In the genomic region with DNA sequence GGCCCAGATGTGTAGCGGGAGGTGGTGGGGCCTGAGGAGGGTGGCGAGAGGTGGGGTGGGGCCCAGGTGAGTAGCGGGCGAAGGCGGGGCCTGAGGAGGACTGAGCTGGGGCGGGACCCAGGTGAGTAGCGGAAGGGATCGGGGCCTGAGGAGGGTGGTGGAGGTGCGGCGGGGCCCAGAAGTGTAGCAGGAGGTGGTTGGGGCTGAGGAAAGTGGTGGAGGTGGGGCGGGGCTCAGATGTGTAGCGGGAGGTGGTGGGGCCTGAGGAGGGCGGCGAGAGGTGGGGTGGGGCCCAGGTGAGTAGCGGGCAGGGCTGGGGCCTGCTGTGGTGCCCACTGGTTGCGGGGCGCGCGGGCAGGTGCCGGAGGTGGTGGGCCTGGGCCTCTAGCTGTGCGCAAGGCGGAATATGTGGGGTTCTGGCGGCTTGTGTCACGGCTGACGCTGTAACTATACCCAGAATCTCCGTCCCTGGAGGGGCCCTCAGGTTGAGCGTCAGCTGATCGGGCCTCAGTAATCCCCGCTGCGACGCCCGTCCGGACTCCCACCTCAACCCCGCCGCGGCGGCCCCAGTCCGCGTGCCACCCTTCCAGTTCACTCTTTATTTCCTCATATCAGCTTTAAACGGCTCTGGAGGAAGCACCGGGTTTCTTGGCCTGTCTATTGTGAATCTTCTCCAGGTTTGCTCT, we compare ENCODE assay signal across 8 cellular contexts. TPM values are rescaled to one million over a fixed set of nuclear protein-coding genes. Genes with fewer than 3 reads are reported as not detected.
DNase-seq lines count a peak whose midpoint lies in the region; ATAC-seq lines count a peak whose summit lies in the region.

No MANE protein-coding gene starts in this region.

- H3K36me3 Mint-ChIP-seq in activated CD4-positive, alpha-beta T cell treated with anti-CD3 and anti-CD28 coated beads, Interleukin-2, amount 10 ng/mL, durations not matched to agents 24 days and 14 days (ENCODE audit: low read depth), result peaks cover 20% of the 10 kb centered on the region
- H3K36me3 Mint-ChIP-seq in naive thymus-derived CD4-positive, alpha-beta T cell, result peaks cover 0 to 21% (median 4%) of the 10 kb centered on the region in 5 donors

- no peaks in the 10 kb centered on the region for H3K9me3 Mint-ChIP-seq in activated CD4-positive, alpha-beta T cell treated with anti-CD3 and anti-CD28 coated beads, Interleukin-2, amount 10 ng/mL, durations not matched to agents 24 days and 14 days
- H3K9me3 Mint-ChIP-seq in naive thymus-derived CD4-positive, alpha-beta T cell, result no peaks in the 10 kb centered on the region

- no peaks in the 10 kb centered on the region for H3K27me3 ChIP-seq in naive thymus-derived CD4-positive, alpha-beta T cell (ENCODE audit: control insufficient read depth in 2 of 2, insufficient read depth in 2 of 2, low read length in 2 of 2)
- H3K27me3 ChIP-seq in SJCRH30, result no peaks in the 10 kb centered on the region

- H3K27ac ChIP-seq in SK-N-MC, result no peak overlapping the region
- peak overlapping the region; percentile 97 for H3K27ac ChIP-seq in epithelial cell of prostate
- H3K27ac ChIP-seq in naive thymus-derived CD4-positive, alpha-beta T cell (ENCODE audit: low read depth, low read length), result peak overlapping the region; percentile 78
- no peak overlapping the region for H3K27ac ChIP-seq in SJCRH30

- CTCF ChIA-PET in naive thymus-derived CD4-positive, alpha-beta T cell (lab: Charles Lee), result interaction anchor here (1.0 to 1.8 kb wide), 4 partner anchors 8 to 253 kb away, joined by 4 to 8 read pairs (median 6); partner anchors contain the start of genes ATAD2B, TP53I3 and WDCP

- peaks cover 13 to 21% of the 10 kb centered on the region in 2 donors for H3K4me1 ChIP-seq in naive thymus-derived CD4-positive, alpha-beta T cell (ENCODE audit: control insufficient read depth in 2 of 2, insufficient read depth in 2 of 2, low read length in 2 of 2)
- H3K4me1 ChIP-seq in SJCRH30, result peaks cover 24% of the 10 kb centered on the region

- peaks cover 20% of the 10 kb centered on the region for H3K36me3 ChIP-seq in SK-N-MC (ENCODE audit: insufficient read depth, low read length)
- peaks cover 0 to 10% (median 4%) of the 10 kb centered on the region in 3 experiments for H3K36me3 ChIP-seq in naive thymus-derived CD4-positive, alpha-beta T cell (ENCODE audit: control insufficient read depth in 2 of 3, insufficient read depth in 3 of 3, low read length in 3 of 3)
- H3K36me3 ChIP-seq in SJCRH30, result peaks cover 35% of the 10 kb centered on the region

- H3K4me3 Mint-ChIP-seq in activated CD4-positive, alpha-beta T cell treated with anti-CD3 and anti-CD28 coated beads, Interleukin-2, amount 10 ng/mL, durations not matched to agents 24 days and 14 days, result peak overlapping the region; percentile 95
- peak overlapping the region; percentile 93 to 99 (median 98) for H3K4me3 Mint-ChIP-seq in naive thymus-derived CD4-positive, alpha-beta T cell

- no peaks in the 10 kb centered on the region for H3K9me3 ChIP-seq in SK-N-MC (ENCODE audit: low read depth, low read length)
- no peaks in the 10 kb centered on the region for H3K9me3 ChIP-seq in naive thymus-derived CD4-positive, alpha-beta T cell (ENCODE audit: control insufficient read depth in 2 of 3, low read length in 3 of 3)
- H3K9me3 ChIP-seq in SJCRH30 (replicated peaks), result no peaks in the 10 kb centered on the region

- peak; percentile 15 for ATAC-seq in HG02981 (IDR thresholded peaks at IDR 0.05; ENCODE audit: unreplicated experiment)
- ATAC-seq in naive thymus-derived CD4-positive, alpha-beta T cell, result no peak

- H3K4me3 ChIP-seq in SK-N-MC, result peak overlapping the region; percentile 97
- H3K4me3 ChIP-seq in naive thymus-derived CD4-positive, alpha-beta T cell (ENCODE audit: low read length), result peak overlapping the region; percentile 97
- H3K4me3 ChIP-seq in SJCRH30, result no peak overlapping the region

- POLR2A ChIA-PET in naive thymus-derived CD4-positive, alpha-beta T cell (lab: Charles Lee), result interaction anchor here (0.6 to 2.8 kb wide), 13 partner anchors 10 to 1300 kb away, joined by 3 to 49 read pairs (median 4); partner anchors contain the start of genes ATAD2B, ITSN2, UBXN2A and WDCP

- peaks cover 24% of the 10 kb centered on the region for H3K4me1 Mint-ChIP-seq in activated CD4-positive, alpha-beta T cell treated with anti-CD3 and anti-CD28 coated beads, Interleukin-2, amount 10 ng/mL, durations not matched to agents 24 days and 14 days
- H3K4me1 Mint-ChIP-seq in naive thymus-derived CD4-positive, alpha-beta T cell, result peaks cover 14 to 47% (median 42%) of the 10 kb centered on the region in 7 donors

- peak overlapping the region; percentile 66 for H3K9ac ChIP-seq in SK-N-MC (ENCODE audit: insufficient read length)

- intact Hi-C loops in activated CD4-positive, alpha-beta T cell treated with anti-CD3 and anti-CD28 coated beads, Interleukin-2, amount 10 ng/mL, durations not matched to agents 24 days and 14 days (cut with micrococcal nuclease), result loop anchor here (1.0 to 5.0 kb wide), 6 partner anchors 7 to 895 kb away; partner anchors contain the start of genes ATAD2B, DNAJC27, TP53I3 and UBXN2A
- intact Hi-C loops in naive thymus-derived CD4-positive, alpha-beta T cell (cut with micrococcal nuclease), result loop anchor here (1.0 to 5.0 kb wide), 18 partner anchors 7 to 1955 kb away; partner anchors contain the start of genes ATAD2B (in 2 of the 2), ITSN2 (in 2 of the 2), TP53I3 (in 2 of the 2) and UBXN2A (in 2 of the 2)

- DNase-seq in activated CD4-positive, alpha-beta T cell treated with anti-CD3 and anti-CD28 coated beads, Interleukin-2, amount 10 ng/mL, durations not matched to agents 24 days and 14 days, result no peak
- DNase-seq in activated CD4-positive, alpha-beta T cell treated with anti-CD3 and anti-CD28 coated beads, Interleukin-2, amount 50 U/mL, for 48 hours, result no peak
- no peak for DNase-seq in SK-N-MC (ENCODE audit: low read depth, low spot score)
- DNase-seq in epithelial cell of prostate (ENCODE audit: low read depth, low spot score), result no peak
- DNase-seq in naive thymus-derived CD4-positive, alpha-beta T cell, result no peak
- DNase-seq in SJCRH30, result no peak
- no peak for DNase-seq in NCI-H1694 treated with DMSO at 0.1 percent for 48 hours (lab: John Stamatoyannopoulos, UW)

- peak overlapping the region; percentile 96 for H3K27ac Mint-ChIP-seq in activated CD4-positive, alpha-beta T cell treated with anti-CD3 and anti-CD28 coated beads, Interleukin-2, amount 10 ng/mL, durations not matched to agents 24 days and 14 days
- H3K27ac Mint-ChIP-seq in naive thymus-derived CD4-positive, alpha-beta T cell, result peak overlapping the region; percentile 96 to 99 (median 99)

- no peaks in the 10 kb centered on the region for H3K27me3 Mint-ChIP-seq in activated CD4-positive, alpha-beta T cell treated with anti-CD3 and anti-CD28 coated beads, Interleukin-2, amount 10 ng/mL, durations not matched to agents 24 days and 14 days
- H3K27me3 Mint-ChIP-seq in naive thymus-derived CD4-positive, alpha-beta T cell, result no peaks in the 10 kb centered on the region

RNA-seq across cellular contexts. Expression of gene SF3B6, which starts 0.9 kb away (rescaled TPM):
- 143 and 154 TPM in 2 replicates for total RNA-seq in activated CD4-positive, alpha-beta T cell treated with anti-CD3 and anti-CD28 coated beads, Interleukin-2, amount 10 ng/mL, durations not matched to agents 24 days and 14 days
- 100 to 1,000 TPM in 1 of 5 experiments, 10 to 100 TPM in 4; 42.4 to 100 (median 49.7) TPM for total RNA-seq in naive thymus-derived CD4-positive, alpha-beta T cell
- 100 to 1,000 TPM; 114 to 231 TPM for polyA plus RNA-seq in naive thymus-derived CD4-positive, alpha-beta T cell
- total RNA-seq in SJCRH30 (2014; rRNA removed; shearing (Covaris generic)), result 357 and 360 TPM in 2 replicates

RNA-seq across cellular contexts. Expression of gene TP53I3, which starts 7.6 kb away (rescaled TPM):
- 1.2 and 2.0 TPM in 2 replicates for total RNA-seq in activated CD4-positive, alpha-beta T cell treated with anti-CD3 and anti-CD28 coated beads, Interleukin-2, amount 10 ng/mL, durations not matched to agents 24 days and 14 days
- total RNA-seq in naive thymus-derived CD4-positive, alpha-beta T cell, result 1 to 10 TPM in 3 of 5 experiments, under 1 TPM in 2; 0.49 to 5.0 (median 1.7) TPM
- polyA plus RNA-seq in naive thymus-derived CD4-positive, alpha-beta T cell, result under 1 TPM in 1 of 2 donors, not detected in 1; 0.24 TPM
- 38.6 and 42.1 TPM in 2 replicates for total RNA-seq in SJCRH30 (2014; rRNA removed; shearing (Covaris generic))

RNA-seq across cellular contexts. Expression of gene FKBP1B, which starts 27.5 kb away (rescaled TPM):
- total RNA-seq in activated CD4-positive, alpha-beta T cell treated with anti-CD3 and anti-CD28 coated beads, Interleukin-2, amount 10 ng/mL, durations not matched to agents 24 days and 14 days, result 0.43 and 0.51 TPM in 2 replicates
- total RNA-seq in naive thymus-derived CD4-positive, alpha-beta T cell, result 1 to 10 TPM in 1 of 5 experiments, not detected in 4; 2.7 TPM
- not detected for polyA plus RNA-seq in naive thymus-derived CD4-positive, alpha-beta T cell
- 41.8 and 47.2 TPM in 2 replicates for total RNA-seq in SJCRH30 (2014; rRNA removed; shearing (Covaris generic))

RNA-seq across cellular contexts. Expression of gene WDCP, which starts 29.8 kb away (rescaled TPM):
- total RNA-seq in activated CD4-positive, alpha-beta T cell treated with anti-CD3 and anti-CD28 coated beads, Interleukin-2, amount 10 ng/mL, durations not matched to agents 24 days and 14 days, result 22.9 and 25.0 TPM in 2 replicates
- 10 to 100 TPM in 3 of 5 experiments, 1 to 10 TPM in 2; 3.9 to 22.1 (median 17.8) TPM for total RNA-seq in naive thymus-derived CD4-positive, alpha-beta T cell
- polyA plus RNA-seq in naive thymus-derived CD4-positive, alpha-beta T cell, result 1 to 10 TPM; 4.4 to 9.4 TPM
- total RNA-seq in SJCRH30 (2014; rRNA removed; shearing (Covaris generic)), result 45.5 and 46.2 TPM in 2 replicates

RNA-seq across cellular contexts. Expression of gene PFN4, which starts 46.1 kb away (rescaled TPM):
- 0.47 TPM in 1 of 2 replicates, not detected in the other for total RNA-seq in activated CD4-positive, alpha-beta T cell treated with anti-CD3 and anti-CD28 coated beads, Interleukin-2, amount 10 ng/mL, durations not matched to agents 24 days and 14 days
- total RNA-seq in naive thymus-derived CD4-positive, alpha-beta T cell, result not detected
- polyA plus RNA-seq in naive thymus-derived CD4-positive, alpha-beta T cell, result not detected
- 0.53 and 0.81 TPM in 2 replicates for total RNA-seq in SJCRH30 (2014; rRNA removed; shearing (Covaris generic))

Comparison
In these comparisons a context has a peak if more than half of its experiments do, and no peak if none do; other contexts are left out.
1. H3K27ac ChIP-seq: peak in epithelial cell of prostate (single experiment) and naive thymus-derived CD4-positive, alpha-beta T cell (single experiment); none in SK-N-MC (single experiment) and SJCRH30 (single experiment).
2. RNA of gene FKBP1B, which starts 27.5 kb away (total RNA-seq): 41.8 to 47.2 TPM in SJCRH30; 0.43 to 0.51 TPM in activated CD4-positive, alpha-beta T cell treated with anti-CD3 and anti-CD28 coated beads, Interleukin-2, amount 10 ng/mL, durations not matched to agents 24 days and 14 days and 2.7 TPM in naive thymus-derived CD4-positive, alpha-beta T cell; every median in the first group is over 10 times any median in the second.